12 cellular contexts compared by ENCODE assay signal in genomic region chr19:42154471-42155323, GRCh38. TPM values are rescaled to one million over a fixed set of nuclear protein-coding genes. Genes with fewer than 3 reads are reported as not detected.
DNase-seq lines count a peak whose midpoint lies in the region; ATAC-seq and TF ChIP-seq lines count a peak whose summit lies in the region.
"Had no signal": no experiment of that assay in that cellular context is flagged by ENCODE, and none has a peak within 500 bp of the region (broad histone marks: within the 10 kb centered on the region; RNA-seq: fewer than 3 reads in every experiment).

No MANE protein-coding gene starts in this region.

- CTCF ChIA-PET in activated CD4-positive, alpha-beta T cell treated with anti-CD3 and anti-CD28 coated beads, Interleukin-2, amount 10 ng/mL, durations not matched to agents 7 days and 5 days (lab: Charles Lee): interaction anchor here (1.1 to 1.9 kb wide), 3 partner anchors 9 to 26 kb away, joined by 3 to 5 read pairs (median 4); no protein-coding TSS in a partner anchor

- no peak overlapping the region for H3K9ac ChIP-seq in colonic mucosa (ENCODE audit: low read depth in 2 of 2, low read length in 2 of 2)

- H3K27ac Mint-ChIP-seq in activated CD4-positive, alpha-beta T cell treated with anti-CD3 and anti-CD28 coated beads, Interleukin-2, amount 10 ng/mL, durations not matched to agents 7 days and 5 days: peak overlapping the region; percentile 44
- peak overlapping the region; percentile 80 for H3K27ac Mint-ChIP-seq in activated T-helper 1 cell treated with anti-CD3 and anti-CD28 coated beads, Interleukin-12 subunit alpha, Interleukin-12 subunit beta, Interleukin-2, Interleukin-4 antibody, amounts not matched to agents 30 ng/mL and 10 ng/mL and 1 ng/mL, durations not matched to agents 14 hours and 24 hours and 36 hours

- DNase-seq in activated CD4-positive, alpha-beta T cell treated with anti-CD3 and anti-CD28 coated beads, Interleukin-2, amount 10 ng/mL, durations not matched to agents 7 days and 5 days: peak; percentile 23
- DNase-seq in activated CD4-positive, alpha-beta T cell treated with anti-CD3 and anti-CD28 coated beads, Interleukin-2, amount 50 U/mL, for 1 hour: no peak
- DNase-seq in NCI-H1105 treated with DMSO at 0.1 percent for 48 hours (lab: John Stamatoyannopoulos, UW): peak; percentile 55
- no peak for DNase-seq in activated T-helper 1 cell treated with anti-CD3 and anti-CD28 coated beads, Interleukin-12 subunit alpha, Interleukin-12 subunit beta, Interleukin-2, Interleukin-4 antibody, amounts not matched to agents 30 ng/mL and 10 ng/mL and 1 ng/mL, durations not matched to agents 14 hours and 24 hours and 36 hours (ENCODE audit: low spot score)
- DNase-seq in spleen: peak; percentile 78
- DNase-seq in midbrain (lab: John Stamatoyannopoulos, UW): no peak
- no peak for DNase-seq in colonic mucosa
- DNase-seq: C1 segment of cervical spinal cord; central memory CD4-positive, alpha-beta T cell; NCI-H1930; stimulated activated naive CD4-positive, alpha-beta T cell had no signal

- no peak overlapping the region for H3K4me3 Mint-ChIP-seq in activated CD4-positive, alpha-beta T cell treated with anti-CD3 and anti-CD28 coated beads, Interleukin-2, amount 10 ng/mL, durations not matched to agents 7 days and 5 days
- peak overlapping the region; percentile 15 for H3K4me3 Mint-ChIP-seq in activated T-helper 1 cell treated with anti-CD3 and anti-CD28 coated beads, Interleukin-12 subunit alpha, Interleukin-12 subunit beta, Interleukin-2, Interleukin-4 antibody, amounts not matched to agents 30 ng/mL and 10 ng/mL and 1 ng/mL, durations not matched to agents 14 hours and 24 hours and 36 hours

- H3K4me1 Mint-ChIP-seq in activated CD4-positive, alpha-beta T cell treated with anti-CD3 and anti-CD28 coated beads, Interleukin-2, amount 10 ng/mL, durations not matched to agents 7 days and 5 days: peaks cover 21% of the 10 kb centered on the region
- peaks cover 18% of the 10 kb centered on the region for H3K4me1 Mint-ChIP-seq in activated T-helper 1 cell treated with anti-CD3 and anti-CD28 coated beads, Interleukin-12 subunit alpha, Interleukin-12 subunit beta, Interleukin-2, Interleukin-4 antibody, amounts not matched to agents 30 ng/mL and 10 ng/mL and 1 ng/mL, durations not matched to agents 14 hours and 24 hours and 36 hours (ENCODE audit: low read depth)

- H3K36me3 ChIP-seq in spleen (no peaks in the 10 kb centered on the region), colonic mucosa (no peaks in the 10 kb centered on the region)

- H3K4me3 ChIP-seq in spleen (peak overlapping the region in 1 of 8 donors; percentile 4), colonic mucosa (no peak overlapping the region)

- H3K4me1 ChIP-seq in spleen (peaks cover 0 to 23% (median 14%) of the 10 kb centered on the region in 6 donors), colonic mucosa (no peaks in the 10 kb centered on the region)

- H3K27me3 ChIP-seq in spleen (replicated peaks in 1 of 7) (peaks cover 0 to 54% (median 6%) of the 10 kb centered on the region in 7 donors), colonic mucosa (no peaks in the 10 kb centered on the region)

- ATAC-seq in GM21423 (IDR thresholded peaks at IDR 0.05; ENCODE audit: unreplicated experiment): no peak

- H3K9me3 Mint-ChIP-seq in activated CD4-positive, alpha-beta T cell treated with anti-CD3 and anti-CD28 coated beads, Interleukin-2, amount 10 ng/mL, durations not matched to agents 7 days and 5 days: no peaks in the 10 kb centered on the region
- H3K9me3 Mint-ChIP-seq in activated T-helper 1 cell treated with anti-CD3 and anti-CD28 coated beads, Interleukin-12 subunit alpha, Interleukin-12 subunit beta, Interleukin-2, Interleukin-4 antibody, amounts not matched to agents 30 ng/mL and 10 ng/mL and 1 ng/mL, durations not matched to agents 14 hours and 24 hours and 36 hours: no peaks in the 10 kb centered on the region

- 32 to 43% (median 37%) methylated on average over 14 to 15 of the region's 15 CpGs for WGBS in spleen, 5 donors

- no peaks in the 10 kb centered on the region for H3K27me3 Mint-ChIP-seq in activated CD4-positive, alpha-beta T cell treated with anti-CD3 and anti-CD28 coated beads, Interleukin-2, amount 10 ng/mL, durations not matched to agents 7 days and 5 days
- H3K27me3 Mint-ChIP-seq in activated T-helper 1 cell treated with anti-CD3 and anti-CD28 coated beads, Interleukin-12 subunit alpha, Interleukin-12 subunit beta, Interleukin-2, Interleukin-4 antibody, amounts not matched to agents 30 ng/mL and 10 ng/mL and 1 ng/mL, durations not matched to agents 14 hours and 24 hours and 36 hours (ENCODE audit: insufficient read depth): peaks cover 8% of the 10 kb centered on the region

- POLR2A ChIA-PET in activated CD4-positive, alpha-beta T cell treated with anti-CD3 and anti-CD28 coated beads, Interleukin-2, amount 10 ng/mL, durations not matched to agents 7 days and 5 days (lab: Charles Lee): no interaction called here

- H3K9me3 ChIP-seq in spleen: no peaks in the 10 kb centered on the region
- H3K9me3 ChIP-seq in colonic mucosa: no peaks in the 10 kb centered on the region

- intact Hi-C loops in activated T-helper 1 cell treated with anti-CD3 and anti-CD28 coated beads, Interleukin-12 subunit alpha, Interleukin-12 subunit beta, Interleukin-2, Interleukin-4 antibody, amounts not matched to agents 30 ng/mL and 10 ng/mL and 1 ng/mL, durations not matched to agents 14 hours and 24 hours and 36 hours (cut with micrococcal nuclease): no loop called here
- intact Hi-C loops in spleen (cut with DNase I; ENCODE audit: low total_unique reads) (no loop called here), colonic mucosa (cut with DNase I) (no loop called here)

- no peak for TF ChIP-seq POLR2A in spleen (IDR thresholded peaks at IDR 0.05)

- no peaks in the 10 kb centered on the region for H3K36me3 Mint-ChIP-seq in activated CD4-positive, alpha-beta T cell treated with anti-CD3 and anti-CD28 coated beads, Interleukin-2, amount 10 ng/mL, durations not matched to agents 7 days and 5 days (ENCODE audit: low read depth)
- H3K36me3 Mint-ChIP-seq in activated T-helper 1 cell treated with anti-CD3 and anti-CD28 coated beads, Interleukin-12 subunit alpha, Interleukin-12 subunit beta, Interleukin-2, Interleukin-4 antibody, amounts not matched to agents 30 ng/mL and 10 ng/mL and 1 ng/mL, durations not matched to agents 14 hours and 24 hours and 36 hours (ENCODE audit: low read depth): no peaks in the 10 kb centered on the region

- H3K27ac ChIP-seq in spleen (peak overlapping the region in 3 of 8 donors; percentile 23 to 61 (median 30)), colonic mucosa (no peak overlapping the region)

- no peak for TF ChIP-seq CTCF in spleen (IDR thresholded peaks at IDR 0.05 in 8 of 11, conservative IDR thresholded peaks at IDR 0.05 in 3 of 11)
- no peak for TF ChIP-seq CTCF in colonic mucosa (IDR thresholded peaks at IDR 0.05)

RNA-seq across cellular contexts. Expression of gene POU2F2, which starts 22.5 kb away (rescaled TPM):
- total RNA-seq in activated CD4-positive, alpha-beta T cell treated with anti-CD3 and anti-CD28 coated beads, Interleukin-2, amount 10 ng/mL, durations not matched to agents 7 days and 5 days: 10 to 100 TPM; 19.6 to 22.9 TPM
- 64.0 and 65.8 TPM in 2 replicates for total RNA-seq in activated T-helper 1 cell treated with anti-CD3 and anti-CD28 coated beads, Interleukin-12 subunit alpha, Interleukin-12 subunit beta, Interleukin-2, Interleukin-4 antibody, amounts not matched to agents 30 ng/mL and 10 ng/mL and 1 ng/mL, durations not matched to agents 14 hours and 24 hours and 36 hours
- total RNA-seq in spleen (10 to 100 TPM; 22.7 to 67.4 (median 45.4) TPM), colonic mucosa (1 to 10 TPM; 2.1 to 4.0 TPM)
- polyA plus RNA-seq in spleen: 10 to 100 TPM; 22.3 to 48.5 (median 33.3) TPM

Comparison
In these comparisons a context has a peak if more than half of its experiments do, and no peak if none do; other contexts are left out.
1. DNase-seq: peak in activated CD4-positive, alpha-beta T cell treated with anti-CD3 and anti-CD28 coated beads, Interleukin-2, amount 10 ng/mL, durations not matched to agents 7 days and 5 days (single experiment), NCI-H1105 treated with DMSO at 0.1 percent for 48 hours (single experiment) and spleen (single experiment); none in activated CD4-positive, alpha-beta T cell treated with anti-CD3 and anti-CD28 coated beads, Interleukin-2, amount 50 U/mL, for 1 hour (single experiment), activated T-helper 1 cell treated with anti-CD3 and anti-CD28 coated beads, Interleukin-12 subunit alpha, Interleukin-12 subunit beta, Interleukin-2, Interleukin-4 antibody, amounts not matched to agents 30 ng/mL and 10 ng/mL and 1 ng/mL, durations not matched to agents 14 hours and 24 hours and 36 hours (single experiment), midbrain (single experiment) and colonic mucosa (single experiment).
2. RNA of gene POU2F2, which starts 22.5 kb away (total RNA-seq): 64.0 to 65.8 TPM in activated T-helper 1 cell treated with anti-CD3 and anti-CD28 coated beads, Interleukin-12 subunit alpha, Interleukin-12 subunit beta, Interleukin-2, Interleukin-4 antibody, amounts not matched to agents 30 ng/mL and 10 ng/mL and 1 ng/mL, durations not matched to agents 14 hours and 24 hours and 36 hours, 22.7 to 67.4 TPM in spleen and 19.6 to 22.9 TPM in activated CD4-positive, alpha-beta T cell treated with anti-CD3 and anti-CD28 coated beads, Interleukin-2, amount 10 ng/mL, durations not matched to agents 7 days and 5 days; 2.1 to 4.0 TPM in colonic mucosa; every median in the first group is over 4 times any median in the second.